ENCODE assay signal across 12 cellular contexts in genomic region chr3:3851621-3852323, GRCh38. TPM values are rescaled to one million over a fixed set of nuclear protein-coding genes. Genes with fewer than 3 reads are reported as not detected.
DNase-seq lines count a peak whose midpoint lies in the region; ATAC-seq, FAIRE-seq and TF ChIP-seq lines count a peak whose summit lies in the region.
"Had no signal": no experiment of that assay in that cellular context is flagged by ENCODE, and none has a peak within 500 bp of the region (broad histone marks: within the 10 kb centered on the region; RNA-seq: fewer than 3 reads in every experiment).

No MANE protein-coding gene starts in this region.

- no peak overlapping the region for H3K9ac ChIP-seq in mesendoderm (ENCODE audit: low read length)
- no peak overlapping the region for H3K9ac ChIP-seq in kidney (ENCODE audit: low read length in 2 of 2)
- no peak overlapping the region for H3K9ac ChIP-seq in Karpas-422 (ENCODE audit: low read length)

- no peaks in the 10 kb centered on the region for H3K4me1 Mint-ChIP-seq in natural killer cell

- H2AK5ac ChIP-seq in mesendoderm (ENCODE audit: low read length): no peak overlapping the region

- H3K27me3 Mint-ChIP-seq in natural killer cell (ENCODE audit: low read depth in 2 of 2): no peaks in the 10 kb centered on the region

- H2AFZ ChIP-seq in Karpas-422 (ENCODE audit: low read length): no peak overlapping the region

- H3K56ac ChIP-seq in mesendoderm (ENCODE audit: low read length): no peak overlapping the region

- no peaks in the 10 kb centered on the region for H3K36me3 ChIP-seq in mesendoderm (ENCODE audit: control insufficient read depth, insufficient read depth, low read length)
- H3K36me3 ChIP-seq in kidney (ENCODE audit: control insufficient read depth in 1 of 2, insufficient read depth in 2 of 2, low read length in 2 of 2): no peaks in the 10 kb centered on the region
- no peaks in the 10 kb centered on the region for H3K36me3 ChIP-seq in Karpas-422 (ENCODE audit: insufficient read depth, low read length)

- intact Hi-C loops in kidney (cut with DNase I) (no loop called here), natural killer cell (cut with micrococcal nuclease) (no loop called here)

- no peaks in the 10 kb centered on the region for H3K36me3 Mint-ChIP-seq in natural killer cell

- no peaks in the 10 kb centered on the region for H3K27me3 ChIP-seq in mesendoderm (ENCODE audit: insufficient read depth, low read length, poor library complexity)
- H3K27me3 ChIP-seq in Karpas-422 (ENCODE audit: low read length): no peaks in the 10 kb centered on the region

- H3K23ac ChIP-seq in mesendoderm (ENCODE audit: low read length): no peak overlapping the region

- H3K18ac ChIP-seq in mesendoderm (ENCODE audit: low read length): no peak overlapping the region

- DNase-seq in mesendoderm (peak; percentile 10), kidney (no peak), natural killer cell (no peak), SHP77 treated with DMSO at 0.1 percent for 48 hours (lab: John Stamatoyannopoulos, UW) (no peak), Karpas-422 (no peak)
- DNase-seq: activated CD8-positive, alpha-beta memory T cell treated with anti-CD3 and anti-CD28 coated beads, Interleukin-2, amount 50 U/mL, for 4 hours; NCI-H1417; small intestine; stimulated activated CD8-positive, alpha-beta memory T cell treated with anti-CD3 and anti-CD28 coated beads, Interleukin-4, amount 100 ng/mL, for 48 hours had no signal

- H3K4me1 ChIP-seq in mesendoderm (ENCODE audit: control insufficient read depth, low read depth, low read length) (peaks cover 2% of the 10 kb centered on the region), kidney (ENCODE audit: control insufficient read depth in 1 of 2, insufficient read depth in 1 of 2, low read depth in 1 of 2, low read length in 2 of 2) (no peaks in the 10 kb centered on the region), Karpas-422 (ENCODE audit: low read length) (no peaks in the 10 kb centered on the region)

- FAIRE-seq in kidney (lab: Jason Lieb, UNC): no peak
- FAIRE-seq: small intestine had no signal

- H2BK120ac ChIP-seq in mesendoderm (ENCODE audit: low read depth, low read length): no peak overlapping the region

- no peak overlapping the region for H3K4me3 ChIP-seq in mesendoderm (ENCODE audit: low read length)
- no peak overlapping the region for H3K4me3 ChIP-seq in kidney (ENCODE audit: low read length in 2 of 2)
- no peak overlapping the region for H3K4me3 ChIP-seq in Karpas-422 (ENCODE audit: low read length)

- ATAC-seq in GM18868 (IDR thresholded peaks at IDR 0.05; ENCODE audit: unreplicated experiment) (peak; percentile 97), GM21526 (IDR thresholded peaks at IDR 0.05; ENCODE audit: low FRiP score, unreplicated experiment) (peak; percentile 97), HG03095 (IDR thresholded peaks at IDR 0.05; ENCODE audit: unreplicated experiment) (peak; percentile 100), natural killer cell (no peak)

- H3K9me3 Mint-ChIP-seq in natural killer cell: no peaks in the 10 kb centered on the region

- no peak overlapping the region for H2BK15ac ChIP-seq in mesendoderm (replicated peaks; ENCODE audit: low read depth)

- H3K4ac ChIP-seq in mesendoderm (ENCODE audit: low read depth, low read length): no peak overlapping the region

- no peaks in the 10 kb centered on the region for H3K9me3 ChIP-seq in kidney (ENCODE audit: control insufficient read depth in 1 of 2, low read length in 2 of 2)
- no peaks in the 10 kb centered on the region for H3K9me3 ChIP-seq in Karpas-422 (ENCODE audit: low read length)

- H2BK5ac ChIP-seq in mesendoderm (ENCODE audit: low read length): no peak overlapping the region

- no peaks in the 10 kb centered on the region for H3K79me1 ChIP-seq in mesendoderm (ENCODE audit: low read length)

- H4K8ac ChIP-seq in mesendoderm (ENCODE audit: low read depth, low read length): no peak overlapping the region

- H4K5ac ChIP-seq in mesendoderm (ENCODE audit: low read length): no peak overlapping the region

- TF ChIP-seq CTCF in kidney (IDR thresholded peaks at IDR 0.05; ENCODE audit: borderline replicate concordance, extremely low read depth, insufficient read depth) (no peak), natural killer cell (IDR thresholded peaks at IDR 0.05) (no peak)

- no CpG with 5 or more reads among the region's 4 CpGs for WGBS in mesendoderm (ENCODE audit: extremely low coverage, insufficient coverage, low lambda C conversion rate)

- no peaks in the 10 kb centered on the region for H4K20me1 ChIP-seq in Karpas-422 (ENCODE audit: insufficient read depth, low read depth, low read length)

- H3K4me2 ChIP-seq in mesendoderm (ENCODE audit: low read length) (no peak overlapping the region), Karpas-422 (ENCODE audit: low read depth, low read length, poor library complexity, severe bottlenecking) (no peak overlapping the region)

- H3K9me2 ChIP-seq in Karpas-422 (replicated peaks; ENCODE audit: insufficient read depth, low read length): no peaks in the 10 kb centered on the region

- no peak overlapping the region for H3K4me3 Mint-ChIP-seq in natural killer cell

- H3K27ac ChIP-seq in mesendoderm (ENCODE audit: low read depth, low read length) (no peak overlapping the region), kidney (ENCODE audit: low read depth in 2 of 2, low read length in 2 of 2) (no peak overlapping the region), Karpas-422 (ENCODE audit: low read length) (no peak overlapping the region)

- H3K27ac Mint-ChIP-seq in natural killer cell: no peak overlapping the region

- H3K79me2 ChIP-seq in mesendoderm (ENCODE audit: control insufficient read depth, insufficient read depth, low read length): no peaks in the 10 kb centered on the region
- H3K79me2 ChIP-seq in Karpas-422 (ENCODE audit: low read length): no peaks in the 10 kb centered on the region

RNA-seq across cellular contexts. Expression of gene LRRN1, which starts 52.5 kb away (rescaled TPM):
- 50.3 TPM for polyA plus RNA-seq in mesendoderm (2013, experiment 1 of 2)
- polyA plus RNA-seq in mesendoderm (2013, experiment 2 of 2): 50.2 TPM
- total RNA-seq in kidney (1.4 TPM), natural killer cell (1 to 10 TPM in 1 of 3 donors, under 1 TPM in 2; 0.85 to 1.6 (median 0.99) TPM)
- 0.41 TPM for polyA plus RNA-seq in kidney (ENCODE audit: insufficient read depth, low read depth, low replicate concordance)
- total RNA-seq in Karpas-422 (2014; rRNA removed; shearing (Covaris generic); ENCODE audit: low replicate concordance): not detected in 2 replicates

Comparison
In these comparisons a context has a peak if more than half of its experiments do, and no peak if none do; other contexts are left out.
1. ATAC-seq: peak in GM18868 (single experiment), GM21526 (single experiment) and HG03095 (single experiment); none in natural killer cell (0 of 3).